Comparison of ENCODE assay signal across 14 cellular contexts in genomic region chr12:60257063-60257462, GRCh38.
DNase-seq lines count a peak whose midpoint lies in the region; ATAC-seq lines count a peak whose summit lies in the region.
"Had no signal": no experiment of that assay in that cellular context is flagged by ENCODE, and none has a peak within 500 bp of the region (broad histone marks: within the 10 kb centered on the region; RNA-seq: fewer than 3 reads in every experiment).

No MANE protein-coding gene starts in this region.

- H3K36me3 ChIP-seq in ACC112 (ENCODE audit: insufficient read depth, low read length) (no peaks in the 10 kb centered on the region), adipocyte (ENCODE audit: control insufficient read depth, insufficient read depth, low read length, severe bottlenecking) (no peaks in the 10 kb centered on the region)

- DNase-seq in HS-27A (ENCODE audit: low read depth), result peak; percentile 75
- peak; percentile 70 for DNase-seq in adipocyte (ENCODE audit: low read depth)
- DNase-seq in iris pigment epithelial cell (ENCODE audit: low read depth), result peak; percentile 86
- no peak for DNase-seq in NCI-H1930 (lab: John Stamatoyannopoulos, UW)
- DNase-seq in effector CD4-positive, alpha-beta T cell, result no peak
- DNase-seq in NCI-H2196 treated with DMSO at 0.1 percent for 48 hours (lab: John Stamatoyannopoulos, UW; ENCODE audit: unreplicated experiment), result no peak
- DNase-seq: activated gamma-delta T cell treated with Interleukin-2 at 50 U/mL for 16 hours; CD4-positive, CD25-positive, alpha-beta regulatory T cell; NCI-H510A; stimulated activated naive CD8-positive, alpha-beta T cell treated with anti-CD3 and anti-CD28 coated beads, Interleukin-15, amount 100 ng/mL, for 72 hours had no signal

- H3K27me3 ChIP-seq in ACC112 (ENCODE audit: insufficient read depth, low read length) (no peaks in the 10 kb centered on the region), adipocyte (replicated peaks; ENCODE audit: control insufficient read depth, insufficient read depth, low read length) (no peaks in the 10 kb centered on the region)

- ATAC-seq in HG02763 (IDR thresholded peaks at IDR 0.05; ENCODE audit: unreplicated experiment), result no peak
- ATAC-seq: esophagus mucosa; stimulated activated naive CD8-positive, alpha-beta T cell treated with anti-CD3 and anti-CD28 coated beads, Interleukin-15, amount 100 ng/mL, for 72 hours had no signal

- H3K9ac ChIP-seq in adipocyte (ENCODE audit: low read length), result no peak overlapping the region

- no peak overlapping the region for H3K27ac ChIP-seq in ACC112 (ENCODE audit: low read depth, low read length)
- H3K27ac ChIP-seq: HL-60 had no signal

- H3K9me3 ChIP-seq in adipocyte (ENCODE audit: control insufficient read depth, low read length), result no peaks in the 10 kb centered on the region

- H3K4me1 ChIP-seq in ACC112 (ENCODE audit: control insufficient read depth, insufficient read depth, low read length, unreplicated experiment), result peaks cover 19% of the 10 kb centered on the region
- H3K4me1 ChIP-seq in adipocyte (ENCODE audit: control insufficient read depth, insufficient read depth, low read length), result peaks cover 8% of the 10 kb centered on the region

- H3K79me2 ChIP-seq in ACC112 (ENCODE audit: control insufficient read depth, insufficient read depth, low read length, unreplicated experiment), result no peaks in the 10 kb centered on the region

- H3K4me3 ChIP-seq in ACC112 (ENCODE audit: low read depth, low read length), result no peak overlapping the region
- no peak overlapping the region for H3K4me3 ChIP-seq in adipocyte (ENCODE audit: low read length)

- H2AFZ ChIP-seq in ACC112 (ENCODE audit: low read length, unreplicated experiment), result peak overlapping the region; percentile 55

Comparison
In these comparisons a context has a peak if more than half of its experiments do, and no peak if none do; other contexts are left out.
1. DNase-seq: peak in HS-27A (single experiment), adipocyte (single experiment) and iris pigment epithelial cell (single experiment); none in NCI-H1930 (0 of 2), effector CD4-positive, alpha-beta T cell (single experiment) and NCI-H2196 treated with DMSO at 0.1 percent for 48 hours (single experiment).